Comparison of ENCODE assay signal across 18 cellular contexts in genomic region chr5:125896381-125896780, GRCh38.
"Had no signal": no experiment of that assay in that cellular context is flagged by ENCODE, and none has a peak within 500 bp of the region (broad histone marks: within the 10 kb centered on the region; RNA-seq: fewer than 3 reads in every experiment).

No MANE protein-coding gene starts in this region.

- DNase-seq: KBM-7, MV-4-11, NCI-H1048, NCI-H1105, NCI-H1436 treated with DMSO at 0.1 percent for 48 hours, NCI-H1694, NCI-H1930, NCI-H2107, NCI-H2227 treated with DMSO at 0.1 percent for 48 hours, NCI-H524, NCI-H526 treated with DMSO at 0.1 percent for 48 hours, NCI-H774, PC-3, SIG-M5 had no signal

- H3K4me3 ChIP-seq: SJSA1, SK-N-MC had no signal

- H3K36me3 ChIP-seq: SJSA1 had no signal

- ATAC-seq: Panc1, PC-3 had no signal

- H3K9me3 ChIP-seq: SJSA1 had no signal

- H3K27ac ChIP-seq: RWPE1, SJSA1, SK-N-MC had no signal

- H3K27me3 ChIP-seq: SJSA1 had no signal

- H3K4me1 ChIP-seq: SJSA1 had no signal
